In the genomic region with DNA sequence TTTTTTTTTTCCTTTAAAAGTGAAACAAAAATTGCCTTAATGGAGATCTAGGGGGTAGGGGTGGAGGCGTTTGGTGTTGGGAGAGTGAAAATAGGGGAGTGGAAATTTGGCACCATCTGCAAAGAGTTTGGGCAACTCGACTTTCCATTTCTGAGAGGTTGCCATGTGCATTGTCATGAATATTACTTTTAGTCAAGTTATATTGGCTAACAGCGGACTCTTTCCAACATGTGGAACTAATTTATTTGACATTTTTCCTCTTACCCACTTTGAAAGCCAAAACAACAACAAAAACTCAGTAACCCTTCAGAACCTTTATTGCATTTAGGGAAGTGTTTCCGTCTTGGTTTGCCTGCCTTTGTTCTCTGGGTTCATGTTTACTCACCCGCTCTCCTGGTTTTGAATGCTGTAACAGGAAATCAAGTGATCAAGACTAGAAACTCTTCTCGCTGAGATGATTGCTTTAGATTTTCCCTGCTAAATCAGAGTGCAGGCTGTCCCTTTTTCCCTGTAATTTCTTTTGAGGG, we compare ENCODE assay signal across 9 cellular contexts.
DNase-seq lines count a peak whose midpoint lies in the region; TF ChIP-seq lines count a peak whose summit lies in the region.
"Had no signal": no experiment of that assay in that cellular context is flagged by ENCODE, and none has a peak within 500 bp of the region (broad histone marks: within the 10 kb centered on the region; RNA-seq: fewer than 3 reads in every experiment).

No MANE protein-coding gene starts in this region.

- H3K9me3 ChIP-seq in HUES48 (ENCODE audit: control insufficient read depth, insufficient read depth, low read length) (no peaks in the 10 kb centered on the region), adipocyte (ENCODE audit: control insufficient read depth, low read length) (no peaks in the 10 kb centered on the region), iPS-18a (ENCODE audit: control insufficient read depth, low read depth, low read length) (no peaks in the 10 kb centered on the region), smooth muscle cell (replicated peaks; ENCODE audit: low read depth) (no peaks in the 10 kb centered on the region)

- H3K9ac ChIP-seq in HUES48 (ENCODE audit: low read depth, low read length), result no peak overlapping the region
- peak overlapping the region; percentile 77 for H3K9ac ChIP-seq in adipocyte (ENCODE audit: low read length)
- H3K9ac ChIP-seq in iPS-18a (ENCODE audit: low read length), result no peak overlapping the region
- H3K9ac ChIP-seq in smooth muscle cell (ENCODE audit: low read depth), result no peak overlapping the region

- peak overlapping the region; percentile 45 for H3K4me2 ChIP-seq in smooth muscle cell

- H3K27me3 ChIP-seq in HUES48 (ENCODE audit: control insufficient read depth, insufficient read depth, low read length) (no peaks in the 10 kb centered on the region), adipocyte (replicated peaks; ENCODE audit: control insufficient read depth, insufficient read depth, low read length) (no peaks in the 10 kb centered on the region), iPS-18a (ENCODE audit: control insufficient read depth, insufficient read depth, low read length) (no peaks in the 10 kb centered on the region), smooth muscle cell (ENCODE audit: low read depth) (no peaks in the 10 kb centered on the region)

- peak overlapping the region; percentile 77 for H3K27ac ChIP-seq in HUES48 (ENCODE audit: low read depth, low read length)
- H3K27ac ChIP-seq in iPS-18a (ENCODE audit: low read length), result peak overlapping the region; percentile 26
- H3K27ac ChIP-seq in smooth muscle cell (ENCODE audit: low read depth), result no peak overlapping the region

- H4K20me1 ChIP-seq in smooth muscle cell (ENCODE audit: low read depth), result peaks cover 19% of the 10 kb centered on the region

- no peak for TF ChIP-seq CTCF in smooth muscle cell (IDR thresholded peaks at IDR 0.05; ENCODE audit: borderline replicate concordance, insufficient read depth, poor library complexity, severe bottlenecking)

- no peaks in the 10 kb centered on the region for H3K36me3 ChIP-seq in HUES48 (ENCODE audit: control insufficient read depth, insufficient read depth, low read length)
- H3K36me3 ChIP-seq in adipocyte (ENCODE audit: control insufficient read depth, insufficient read depth, low read length, severe bottlenecking), result no peaks in the 10 kb centered on the region
- H3K36me3 ChIP-seq in iPS-18a (ENCODE audit: control insufficient read depth, low read depth, low read length), result no peaks in the 10 kb centered on the region
- no peaks in the 10 kb centered on the region for H3K36me3 ChIP-seq in smooth muscle cell (ENCODE audit: low read depth)

- peaks cover 70% of the 10 kb centered on the region for H3K4me1 ChIP-seq in HUES48 (ENCODE audit: control insufficient read depth, insufficient read depth, low read length)
- H3K4me1 ChIP-seq in adipocyte (ENCODE audit: control insufficient read depth, insufficient read depth, low read length), result peaks cover 54% of the 10 kb centered on the region
- H3K4me1 ChIP-seq in iPS-18a (ENCODE audit: control insufficient read depth, low read depth, low read length), result peaks cover 76% of the 10 kb centered on the region
- H3K4me1 ChIP-seq in smooth muscle cell (ENCODE audit: low read depth), result peaks cover 32% of the 10 kb centered on the region

- H3K4me3 ChIP-seq in HUES48 (ENCODE audit: low read depth, low read length) (0 out of 2 replicates have a peak overlapping the region, but pooled peaks have one; percentile 16), adipocyte (ENCODE audit: low read length) (peak overlapping the region; percentile 78), iPS-18a (ENCODE audit: low read length) (peak overlapping the region; percentile 13), smooth muscle cell (peak overlapping the region; percentile 10)

- WGBS in smooth muscle cell (ENCODE audit: low lambda C conversion rate), result 63% methylated on average over 6 of the region's 6 CpGs

- DNase-seq in adipocyte (ENCODE audit: low read depth) (peak; percentile 74), smooth muscle cell (lab: John Stamatoyannopoulos, UW; ENCODE audit: unreplicated experiment) (no peak), GF-D8 (lab: John Stamatoyannopoulos, UW) (no peak), OCI-M1 (lab: John Stamatoyannopoulos, UW) (no peak), activated gamma-delta T cell (lab: John Stamatoyannopoulos, UW) (no peak)
- no peak for DNase-seq in central memory CD4-positive, alpha-beta T cell
- DNase-seq: effector memory CD8-positive, alpha-beta T cell had no signal

- H2AFZ ChIP-seq in smooth muscle cell (ENCODE audit: low read depth), result no peak overlapping the region

- peaks cover 26% of the 10 kb centered on the region for H3K79me2 ChIP-seq in smooth muscle cell (ENCODE audit: low read depth)

- no peaks in the 10 kb centered on the region for H3F3A ChIP-seq in smooth muscle cell (ENCODE audit: low read depth)

Comparison
In these comparisons a context has a peak if more than half of its experiments do, and no peak if none do; other contexts are left out.
1. H3K4me3 ChIP-seq: peak in every context shown above with its lines; median percentile 78 in adipocyte; 16 in HUES48; 13 in iPS-18a; 10 in smooth muscle cell.